In genomic region chr12:116766285-116766684, GRCh38 we compare ENCODE assay signal across 31 cellular contexts.
"Had no signal": no experiment of that assay in that cellular context is flagged by ENCODE, and none has a peak within 500 bp of the region (broad histone marks: within the 10 kb centered on the region; RNA-seq: fewer than 3 reads in every experiment).

No MANE protein-coding gene starts in this region.

- H3K27me3 ChIP-seq: ascending aorta, cardiac muscle cell had no signal

- DNase-seq: activated CD4-positive, alpha-beta memory T cell treated with anti-CD3 and anti-CD28 coated beads, Interleukin-2, amount 10 ng/mL, durations not matched to agents 7 days and 5 days; activated CD4-positive, alpha-beta T cell treated with anti-CD3 and anti-CD28 coated beads for 1 hour; activated CD4-positive, alpha-beta T cell treated with anti-CD3 and anti-CD28 coated beads for 36 hours; activated CD4-positive, alpha-beta T cell treated with anti-CD3 and anti-CD28 coated beads for 48 hours; activated CD4-positive, alpha-beta T cell treated with anti-CD3 and anti-CD28 coated beads, Interleukin-2, amount 10 ng/mL, durations not matched to agents 7 days and 5 days; activated CD4-positive, alpha-beta T cell treated with anti-CD3 and anti-CD28 coated beads, Interleukin-2, amount 50 U/mL, for 48 hours; activated CD4-positive, CD25-positive, alpha-beta regulatory T cell; activated CD8-positive, alpha-beta memory T cell treated with anti-CD3 and anti-CD28 coated beads for 24 hours; activated CD8-positive, alpha-beta memory T cell treated with anti-CD3 and anti-CD28 coated beads, Interleukin-2, amount 10 ng/mL, durations not matched to agents 7 days and 5 days; activated CD8-positive, alpha-beta memory T cell treated with anti-CD3 and anti-CD28 coated beads, Interleukin-2, amount 50 U/mL, for 48 hours; activated CD8-positive, alpha-beta T cell treated with anti-CD3 and anti-CD28 coated beads, Interleukin-2, amount 10 ng/mL, durations not matched to agents 7 days and 5 days; activated effector memory CD4-positive, alpha-beta T cell treated with Interleukin-2 at 50 U/mL for 16 hours; activated gamma-delta T cell; activated naive CD4-positive, alpha-beta T cell treated with anti-CD3 and anti-CD28 coated beads, Interleukin-2, amount 10 ng/mL, durations not matched to agents 7 days and 5 days; activated naive CD4-positive, alpha-beta T cell treated with Interleukin-2 at 50 U/mL for 16 hours; activated naive CD8-positive, alpha-beta T cell treated with anti-CD3 and anti-CD28 coated beads, Interleukin-2, amount 10 ng/mL, durations not matched to agents 7 days and 5 days; activated naive CD8-positive, alpha-beta T cell treated with anti-CD3 and anti-CD28 coated beads, Interleukin-2, amount 50 U/mL, for 24 hours; activated T-cell treated with anti-CD3 and anti-CD28 coated beads, Interleukin-2, amount 50 U/mL, for 24 hours; activated T-cell treated with anti-CD3 and anti-CD28 coated beads, Interleukin-2, amount 50 U/mL, for 48 hours; amygdala; anterior cingulate cortex; caudate nucleus; cerebellar nuclear complex; T-helper 2 cell; T-helper 9 cell; WERI-Rb-1 had no signal

- H3K9me3 ChIP-seq: ascending aorta had no signal

- ATAC-seq: activated CD4-positive, alpha-beta T cell treated with anti-CD3 and anti-CD28 coated beads for 36 hours; activated CD4-positive, CD25-positive, alpha-beta regulatory T cell treated with anti-CD3 and anti-CD28 coated beads, Interleukin-2, amount 50 U/mL, for 24 hours; activated CD8-positive, alpha-beta memory T cell treated with anti-CD3 and anti-CD28 coated beads, Interleukin-2, amount 10 ng/mL, durations not matched to agents 7 days and 5 days; activated CD8-positive, alpha-beta T cell treated with anti-CD3 and anti-CD28 coated beads, Interleukin-2, amount 10 ng/mL, durations not matched to agents 7 days and 5 days; activated naive CD8-positive, alpha-beta T cell treated with anti-CD3 and anti-CD28 coated beads, Interleukin-2, amount 50 U/mL, for 24 hours; WTC11 had no signal

- H3K36me3 ChIP-seq: ascending aorta, cardiac muscle cell had no signal

- H3K4me3 ChIP-seq: ascending aorta, cardiac muscle cell had no signal

- H3K4me1 ChIP-seq: ascending aorta had no signal

- H3K27ac ChIP-seq: ascending aorta, cardiac muscle cell, WERI-Rb-1 had no signal

- FAIRE-seq: bronchial epithelial cell had no signal
